32 cellular contexts compared by ENCODE assay signal in genomic region chr2:240878341-240878936, GRCh38. TPM values are rescaled to one million over a fixed set of nuclear protein-coding genes. Genes with fewer than 3 reads are reported as not detected.
"Had no signal": no experiment of that assay in that cellular context is flagged by ENCODE, and none has a peak within 500 bp of the region (broad histone marks: within the 10 kb centered on the region; RNA-seq: fewer than 3 reads in every experiment).

No MANE protein-coding gene starts in this region.

- H3K4me3 ChIP-seq: coronary artery, dorsolateral prefrontal cortex, gastrocnemius medialis, heart left ventricle, mucosa of descending colon, prostate gland, smooth muscle cell, testis, transverse colon had no signal

- H3K4me1 ChIP-seq: gastrocnemius medialis, heart left ventricle, prostate gland had no signal

- H3K27me3 ChIP-seq: dorsolateral prefrontal cortex, gastrocnemius medialis, heart left ventricle, testis, transverse colon had no signal

- H3K36me3 ChIP-seq: gastrocnemius medialis, heart left ventricle, prostate gland, transverse colon had no signal

- ATAC-seq: activated CD4-positive, alpha-beta T cell treated with anti-CD3 and anti-CD28 coated beads for 36 hours; activated CD8-positive, alpha-beta memory T cell treated with anti-CD3 and anti-CD28 coated beads, Interleukin-2, amount 10 ng/mL, durations not matched to agents 7 days and 5 days; activated CD8-positive, alpha-beta T cell treated with anti-CD3 and anti-CD28 coated beads, Interleukin-2, amount 10 ng/mL, durations not matched to agents 7 days and 5 days; gastrocnemius medialis; mucosa of descending colon had no signal

- H3K9me3 ChIP-seq: gastrocnemius medialis, heart left ventricle, mucosa of descending colon, prostate gland, testis, transverse colon had no signal

- DNase-seq: activated CD4-positive, alpha-beta T cell treated with anti-CD3 and anti-CD28 coated beads for 36 hours; activated CD4-positive, CD25-positive, alpha-beta regulatory T cell; activated CD8-positive, alpha-beta memory T cell treated with anti-CD3 and anti-CD28 coated beads, Interleukin-2, amount 10 ng/mL, durations not matched to agents 7 days and 5 days; activated CD8-positive, alpha-beta T cell treated with anti-CD3 and anti-CD28 coated beads, Interleukin-2, amount 10 ng/mL, durations not matched to agents 7 days and 5 days; activated naive CD4-positive, alpha-beta T cell treated with Interleukin-2 at 50 U/mL for 16 hours; activated T-cell treated with anti-CD3 and anti-CD28 coated beads, Interleukin-2, amount 50 U/mL, for 48 hours; anterior cingulate cortex; cerebellar nuclear complex; effector memory CD4-positive, alpha-beta T cell; heart left ventricle; hypothalamus; retina; stimulated activated CD4-positive, alpha-beta T cell treated with anti-CD3 and anti-CD28 coated beads, Interleukin-15, amount 100 ng/mL, for 24 hours; stimulated activated CD4-positive, alpha-beta T cell treated with anti-CD3 and anti-CD28 coated beads, Interleukin-2, amount 100 ng/mL, for 24 hours; stimulated activated naive CD4-positive, alpha-beta T cell; T-helper 1 cell; testis; transverse colon had no signal

- H3K27ac ChIP-seq: coronary artery, dorsolateral prefrontal cortex, gastrocnemius medialis, heart left ventricle, prostate gland, testis, transverse colon had no signal

RNA-seq across cellular contexts. Expression of gene AGXT, which starts 9.8 kb away (rescaled TPM):
- total RNA-seq: activated CD4-positive, alpha-beta T cell treated with anti-CD3 and anti-CD28 coated beads for 36 hours; activated CD8-positive, alpha-beta memory T cell treated with anti-CD3 and anti-CD28 coated beads, Interleukin-2, amount 10 ng/mL, durations not matched to agents 7 days and 5 days; activated CD8-positive, alpha-beta T cell treated with anti-CD3 and anti-CD28 coated beads, Interleukin-2, amount 10 ng/mL, durations not matched to agents 7 days and 5 days; activated T-helper 2 cell treated with anti-CD3 and anti-CD28 coated beads, Interferon-gamma antibody, Interleukin-2, Interleukin-4, amounts not matched to agents 10 μg/mL and 5 μg/mL and 100 μg/mL, durations not matched to agents 14 hours and 24 hours and 36 hours; epithelial cell of proximal tubule; heart left ventricle; lung microvascular endothelial cell; myocyte; natural killer cell treated with Interleukin-12 subunit alpha and Interleukin-12 subunit beta and Interleukin-15 and Interleukin-18, amount 100 ng/mL, for 72 hours; osteocyte; prostate gland; smooth muscle cell had no signal

RNA-seq across cellular contexts. Expression of gene MAB21L4, which starts 17.5 kb away (rescaled TPM):
- total RNA-seq: activated CD4-positive, alpha-beta T cell treated with anti-CD3 and anti-CD28 coated beads for 36 hours; activated CD8-positive, alpha-beta memory T cell treated with anti-CD3 and anti-CD28 coated beads, Interleukin-2, amount 10 ng/mL, durations not matched to agents 7 days and 5 days; activated CD8-positive, alpha-beta T cell treated with anti-CD3 and anti-CD28 coated beads, Interleukin-2, amount 10 ng/mL, durations not matched to agents 7 days and 5 days; activated T-helper 2 cell treated with anti-CD3 and anti-CD28 coated beads, Interferon-gamma antibody, Interleukin-2, Interleukin-4, amounts not matched to agents 10 μg/mL and 5 μg/mL and 100 μg/mL, durations not matched to agents 14 hours and 24 hours and 36 hours; gastrocnemius medialis; lung microvascular endothelial cell; mesenteric fat pad; myocyte; natural killer cell treated with Interleukin-12 subunit alpha and Interleukin-12 subunit beta and Interleukin-15 and Interleukin-18, amount 100 ng/mL, for 72 hours; osteocyte; testis had no signal

RNA-seq across cellular contexts. Expression of gene CROCC2, which starts 27.7 kb away (rescaled TPM):
- total RNA-seq: activated CD4-positive, alpha-beta T cell treated with anti-CD3 and anti-CD28 coated beads for 36 hours; activated CD8-positive, alpha-beta memory T cell treated with anti-CD3 and anti-CD28 coated beads, Interleukin-2, amount 10 ng/mL, durations not matched to agents 7 days and 5 days; activated CD8-positive, alpha-beta T cell treated with anti-CD3 and anti-CD28 coated beads, Interleukin-2, amount 10 ng/mL, durations not matched to agents 7 days and 5 days; activated T-helper 2 cell treated with anti-CD3 and anti-CD28 coated beads, Interferon-gamma antibody, Interleukin-2, Interleukin-4, amounts not matched to agents 10 μg/mL and 5 μg/mL and 100 μg/mL, durations not matched to agents 14 hours and 24 hours and 36 hours; epithelial cell of proximal tubule; heart left ventricle; kidney epithelial cell; lung microvascular endothelial cell; mesenteric fat pad; myocyte; natural killer cell treated with Interleukin-12 subunit alpha and Interleukin-12 subunit beta and Interleukin-15 and Interleukin-18, amount 100 ng/mL, for 72 hours; osteocyte; smooth muscle cell; transverse colon had no signal

RNA-seq across cellular contexts. Expression of gene KIF1A, which starts 58.4 kb away (rescaled TPM):
- total RNA-seq: mesenteric fat pad had no signal
